Comparison of ENCODE assay signal across 10 cellular contexts in the genomic region with DNA sequence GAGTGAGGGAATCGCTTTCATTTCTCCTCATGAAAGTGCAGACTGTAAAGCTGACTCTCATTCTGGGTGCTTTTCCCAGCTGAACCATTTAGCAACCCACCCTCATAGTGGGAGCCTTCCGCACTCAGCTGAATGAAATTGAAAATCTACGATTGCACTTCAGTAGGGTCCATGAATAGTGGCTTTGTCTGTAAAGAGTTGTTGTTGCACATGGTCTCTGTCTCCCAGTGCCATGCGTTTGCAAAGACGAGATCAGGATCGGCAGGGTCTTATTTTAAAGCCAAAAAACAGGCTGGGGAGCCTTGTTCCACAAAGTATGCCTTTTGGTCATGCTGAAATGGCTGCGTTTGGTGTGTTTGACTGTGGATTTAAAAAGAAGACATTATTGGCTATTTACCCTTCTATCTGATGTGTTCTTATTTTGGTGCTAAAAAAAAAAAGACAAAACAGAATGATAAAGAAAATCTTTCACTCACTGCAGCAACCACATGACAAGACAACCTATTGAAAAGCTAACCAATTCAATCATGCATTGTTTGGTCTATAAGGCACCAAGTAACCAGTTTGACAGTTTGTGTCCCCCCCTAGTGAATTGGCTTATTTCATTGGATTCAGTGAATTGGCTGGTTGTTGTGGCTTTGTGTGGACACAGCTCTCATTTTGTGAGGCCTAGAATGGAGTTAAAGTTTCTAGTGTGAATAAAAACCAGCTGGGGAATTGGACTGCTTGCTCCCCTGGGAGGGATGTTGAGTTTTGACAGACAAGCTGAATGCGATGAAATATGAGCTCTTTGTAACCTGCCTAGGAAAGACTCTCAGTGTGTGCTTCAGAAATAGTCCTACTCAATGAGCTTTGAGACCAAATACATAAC.
A peak's percentile ranks its signal among the peaks of the same experiment; 100 is the strongest.
DNase-seq lines count a peak whose midpoint lies in the region; ATAC-seq and TF ChIP-seq lines count a peak whose summit lies in the region.
"Had no signal": no experiment of that assay in that cellular context is flagged by ENCODE, and none has a peak within 500 bp of the region (broad histone marks: within the 10 kb centered on the region; RNA-seq: fewer than 3 reads in every experiment).

No MANE protein-coding gene starts in this region.

- ATAC-seq in left lung (no peak), HG02884 (IDR thresholded peaks at IDR 0.05; ENCODE audit: unreplicated experiment) (no peak)
- ATAC-seq: naive thymus-derived CD8-positive, alpha-beta T cell had no signal

- H3K27me3 ChIP-seq in BLaER1, result no peaks in the 10 kb centered on the region
- no peaks in the 10 kb centered on the region for H3K27me3 ChIP-seq in colonic mucosa
- no peaks in the 10 kb centered on the region for H3K27me3 ChIP-seq in tibial artery
- H3K27me3 ChIP-seq in left lung, result no peaks in the 10 kb centered on the region

- no peaks in the 10 kb centered on the region for H3K9me3 ChIP-seq in BLaER1
- H3K9me3 ChIP-seq in colonic mucosa, result no peaks in the 10 kb centered on the region
- H3K9me3 ChIP-seq in tibial artery, result no peaks in the 10 kb centered on the region
- no peaks in the 10 kb centered on the region for H3K9me3 ChIP-seq in left lung

- H3K27ac ChIP-seq in BLaER1 (no peak overlapping the region), colonic mucosa (peak overlapping the region; percentile 74), tibial artery (peak overlapping the region in 1 of 2 donors; percentile 54), left lung (no peak overlapping the region)

- H3K4me2 ChIP-seq in BLaER1, result peak overlapping the region; percentile 50

- peak; percentile 37 for DNase-seq in NCI-H2107 (lab: John Stamatoyannopoulos, UW)
- no peak for DNase-seq in colonic mucosa
- DNase-seq in middle frontal gyrus (ENCODE audit: extremely low spot score, low spot score), result peak; percentile 54
- no peak for DNase-seq in tibial artery
- no peak for DNase-seq in left lung
- no peak for DNase-seq in effector CD8-positive, alpha-beta T cell (lab: John Stamatoyannopoulos, UW)
- DNase-seq: activated naive CD8-positive, alpha-beta T cell treated with anti-CD3 and anti-CD28 coated beads for 36 hours; naive thymus-derived CD8-positive, alpha-beta T cell had no signal

- H3K4me3 ChIP-seq in BLaER1, result no peak overlapping the region
- H3K4me3 ChIP-seq in colonic mucosa, result no peak overlapping the region
- H3K4me3 ChIP-seq in tibial artery, result no peak overlapping the region
- H3K4me3 ChIP-seq in left lung, result no peak overlapping the region

- peaks cover 55% of the 10 kb centered on the region for H3K4me1 ChIP-seq in BLaER1
- H3K4me1 ChIP-seq in colonic mucosa, result peaks cover 22% of the 10 kb centered on the region
- peaks cover 0 to 77% (median 66%) of the 10 kb centered on the region in 4 donors for H3K4me1 ChIP-seq in tibial artery
- H3K4me1 ChIP-seq in left lung, result peaks cover 27 to 34% of the 10 kb centered on the region in 2 donors

- H4K20me1 ChIP-seq in BLaER1, result peaks cover 100% of the 10 kb centered on the region

- TF ChIP-seq CTCF in colonic mucosa (IDR thresholded peaks at IDR 0.05) (no peak), tibial artery (IDR thresholded peaks at IDR 0.05) (no peak), left lung (IDR thresholded peaks at IDR 0.05) (no peak)

- H3K36me3 ChIP-seq in BLaER1 (peaks cover 66% of the 10 kb centered on the region), colonic mucosa (no peaks in the 10 kb centered on the region), tibial artery (peaks cover 0 to 15% (median 3%) of the 10 kb centered on the region in 3 donors), left lung (peaks cover 0 to 13% of the 10 kb centered on the region in 2 donors)

- H3K9ac ChIP-seq in BLaER1, result 0 out of 2 replicates have a peak overlapping the region, but pooled peaks have one; percentile 23
- H3K9ac ChIP-seq in colonic mucosa (ENCODE audit: low read depth in 2 of 2, low read length in 2 of 2), result no peak overlapping the region

- intact Hi-C loops in colonic mucosa (cut with DNase I) (loop anchor here (10.0 kb wide), 1 partner anchor 62 kb away; a partner anchor contains a TSS), tibial artery (cut with DNase I; ENCODE audit: low total_unique reads) (no loop called here), left lung (cut with DNase I) (loop anchor here in 1 of 2 donors (10.0 kb wide), 1 partner anchor 58 kb away; no protein-coding TSS in a partner anchor)

Comparison
In these comparisons a context has a peak if more than half of its experiments do, and no peak if none do; other contexts are left out.
1. DNase-seq: peak in NCI-H2107 (single experiment) and middle frontal gyrus (single experiment); none in colonic mucosa (single experiment), tibial artery (0 of 2), left lung (0 of 2) and effector CD8-positive, alpha-beta T cell (single experiment).